ENCODE assay signal across 2 cellular contexts in the genomic region with DNA sequence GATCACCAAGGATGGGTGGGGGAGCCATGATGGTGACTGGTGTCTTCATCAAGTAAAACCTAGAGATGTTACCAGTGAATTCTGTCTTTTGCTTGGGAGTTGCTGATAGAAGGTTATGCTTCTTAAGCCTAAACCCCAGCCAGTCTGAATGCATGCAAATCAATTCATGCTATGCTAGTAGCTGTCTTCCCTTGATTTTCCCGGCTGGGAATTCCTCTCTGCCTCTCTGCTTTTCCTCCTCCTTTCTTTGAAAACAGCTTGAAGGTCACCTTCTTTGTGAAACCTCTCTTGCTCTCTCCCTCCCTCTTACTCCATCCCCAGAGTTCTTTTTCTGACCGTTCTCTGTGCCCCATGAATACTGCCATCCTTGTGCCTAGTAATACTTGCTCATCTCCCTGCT.
TF ChIP-seq lines count a peak whose summit lies in the region.

No MANE protein-coding gene starts in this region.

TF ChIP-seq in SK-N-SH, 30 proteins besides CTCF, POLR2A, EP300 and RAD21:
- no peak for TF ChIP-seq RCOR1 (IDR thresholded peaks at IDR 0.05; ENCODE audit: low read length)
- no peak for TF ChIP-seq CHD2 (IDR thresholded peaks at IDR 0.05; ENCODE audit: low read length, partially characterized antibody)
- TF ChIP-seq, protein P1, sequence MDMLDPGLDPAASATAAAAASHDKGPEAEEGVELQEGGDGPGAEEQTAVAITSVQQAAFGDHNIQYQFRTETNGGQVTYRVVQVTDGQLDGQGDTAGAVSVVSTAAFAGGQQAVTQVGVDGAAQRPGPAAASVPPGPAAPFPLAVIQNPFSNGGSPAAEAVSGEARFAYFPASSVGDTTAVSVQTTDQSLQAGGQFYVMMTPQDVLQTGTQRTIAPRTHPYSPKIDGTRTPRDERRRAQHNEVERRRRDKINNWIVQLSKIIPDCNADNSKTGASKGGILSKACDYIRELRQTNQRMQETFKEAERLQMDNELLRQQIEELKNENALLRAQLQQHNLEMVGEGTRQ (IDR thresholded peaks at IDR 0.05; ENCODE audit: borderline replicate concordance, low read depth, low read length): no peak
- TF ChIP-seq JUND (IDR thresholded peaks at IDR 0.05): no peak
- TF ChIP-seq, protein P2, sequence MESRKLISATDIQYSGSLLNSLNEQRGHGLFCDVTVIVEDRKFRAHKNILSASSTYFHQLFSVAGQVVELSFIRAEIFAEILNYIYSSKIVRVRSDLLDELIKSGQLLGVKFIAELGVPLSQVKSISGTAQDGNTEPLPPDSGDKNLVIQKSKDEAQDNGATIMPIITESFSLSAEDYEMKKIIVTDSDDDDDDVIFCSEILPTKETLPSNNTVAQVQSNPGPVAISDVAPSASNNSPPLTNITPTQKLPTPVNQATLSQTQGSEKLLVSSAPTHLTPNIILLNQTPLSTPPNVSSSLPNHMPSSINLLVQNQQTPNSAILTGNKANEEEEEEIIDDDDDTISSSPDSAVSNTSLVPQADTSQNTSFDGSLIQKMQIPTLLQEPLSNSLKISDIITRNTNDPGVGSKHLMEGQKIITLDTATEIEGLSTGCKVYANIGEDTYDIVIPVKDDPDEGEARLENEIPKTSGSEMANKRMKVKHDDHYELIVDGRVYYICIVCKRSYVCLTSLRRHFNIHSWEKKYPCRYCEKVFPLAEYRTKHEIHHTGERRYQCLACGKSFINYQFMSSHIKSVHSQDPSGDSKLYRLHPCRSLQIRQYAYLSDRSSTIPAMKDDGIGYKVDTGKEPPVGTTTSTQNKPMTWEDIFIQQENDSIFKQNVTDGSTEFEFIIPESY (IDR thresholded peaks at IDR 0.05; ENCODE audit: borderline replicate concordance, low read depth): no peak

TF ChIP-seq in H1, 55 proteins besides CTCF, POLR2A, EP300 and RAD21:
- TF ChIP-seq, protein P3, sequence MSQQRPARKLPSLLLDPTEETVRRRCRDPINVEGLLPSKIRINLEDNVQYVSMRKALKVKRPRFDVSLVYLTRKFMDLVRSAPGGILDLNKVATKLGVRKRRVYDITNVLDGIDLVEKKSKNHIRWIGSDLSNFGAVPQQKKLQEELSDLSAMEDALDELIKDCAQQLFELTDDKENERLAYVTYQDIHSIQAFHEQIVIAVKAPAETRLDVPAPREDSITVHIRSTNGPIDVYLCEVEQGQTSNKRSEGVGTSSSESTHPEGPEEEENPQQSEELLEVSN (IDR thresholded peaks at IDR 0.05): no peak
- TF ChIP-seq SUZ12 (IDR thresholded peaks at IDR 0.05; ENCODE audit: low read length) (no peak), FOSL1 (IDR thresholded peaks at IDR 0.05; ENCODE audit: insufficient read depth, low read depth, low read length) (no peak), TCF12 (IDR thresholded peaks at IDR 0.05; ENCODE audit: low read depth, low read length) (no peak), HDAC6 (IDR thresholded peaks at IDR 0.05; ENCODE audit: low read depth, low read length) (no peak), ZNF274 (IDR thresholded peaks at IDR 0.05; ENCODE audit: borderline replicate concordance, extremely low read depth, low read length) (no peak), TAF1 (IDR thresholded peaks at IDR 0.05; ENCODE audit: low read depth, low read length) (no peak), TAF7 (optimal IDR thresholded peaks at IDR 0.05; ENCODE audit: borderline replicate concordance, low read depth, low read length) (no peak), NANOG (IDR thresholded peaks at IDR 0.05; ENCODE audit: insufficient read depth, low read depth, low read length, poor library complexity, severe bottlenecking) (no peak), RNF2 (IDR thresholded peaks at IDR 0.05; ENCODE audit: borderline replicate concordance, low read depth, low read length, missing control alignments, poor library complexity, severe bottlenecking) (no peak), GTF2F1 (IDR thresholded peaks at IDR 0.05; ENCODE audit: borderline replicate concordance, low read depth, low read length) (no peak), BCL11A (IDR thresholded peaks at IDR 0.05; ENCODE audit: low read depth in 2 of 2, low read length in 2 of 2) (no peak), SP4 (IDR thresholded peaks at IDR 0.05; ENCODE audit: low read length) (no peak), YY1 (IDR thresholded peaks at IDR 0.05; ENCODE audit: low read depth, low read length) (no peak), CHD1 (IDR thresholded peaks at IDR 0.05; ENCODE audit: low read depth, low read length) (no peak), KDM1A (IDR thresholded peaks at IDR 0.05; ENCODE audit: borderline replicate concordance, low read length) (no peak), EGR1 (IDR thresholded peaks at IDR 0.05; ENCODE audit: borderline replicate concordance, low read depth, low read length) (no peak), CBX5 (IDR thresholded peaks at IDR 0.05; ENCODE audit: low read depth, low read length) (no peak)
- TF ChIP-seq, protein P1 (IDR thresholded peaks at IDR 0.05; ENCODE audit: low read length): no peak
